In genomic region chr18:46448347-46448746, GRCh38 we compare ENCODE assay signal across 27 cellular contexts.
"Had no signal": no experiment of that assay in that cellular context is flagged by ENCODE, and none has a peak within 500 bp of the region (broad histone marks: within the 10 kb centered on the region; RNA-seq: fewer than 3 reads in every experiment).

No MANE protein-coding gene starts in this region.

- H3K27ac ChIP-seq: epithelial cell of prostate, left lung, lower lobe of right lung, ovary, prostate gland, skin epidermis, uterus had no signal

- H3K4me1 Mint-ChIP-seq: activated naive CD4-positive, alpha-beta T cell treated with anti-CD3 and anti-CD28 coated beads, Interleukin-2, amount 50 U/mL, for 24 hours; activated naive CD8-positive, alpha-beta T cell treated with anti-CD3 and anti-CD28 coated beads, Interleukin-2, amount 50 U/mL, for 24 hours; central memory CD8-positive, alpha-beta T cell; nephron; stimulated activated naive CD8-positive, alpha-beta T cell treated with anti-CD3 and anti-CD28 coated beads, Interleukin-15, amount 100 ng/mL, for 72 hours had no signal

- DNase-seq: activated CD4-positive, alpha-beta memory T cell treated with anti-CD3 and anti-CD28 coated beads for 36 hours; activated CD4-positive, alpha-beta T cell treated with anti-CD3 and anti-CD28 coated beads for 4 hours; activated CD8-positive, alpha-beta memory T cell treated with anti-CD3 and anti-CD28 coated beads, Interleukin-2, amount 50 U/mL, for 48 hours; activated naive CD8-positive, alpha-beta T cell treated with anti-CD3 and anti-CD28 coated beads, Interleukin-2, amount 50 U/mL, for 24 hours; activated T-cell treated with anti-CD3 and anti-CD28 coated beads, Interleukin-2, amount 50 U/mL, for 24 hours; anterior cingulate cortex; dermis blood vessel endothelial cell; effector CD4-positive, alpha-beta T cell; left lung; lower lobe of right lung; mesenchymal stem cell; ovary; retina; stimulated activated CD4-positive, alpha-beta T cell treated with anti-CD3 and anti-CD28 coated beads, Interleukin-12 subunit alpha, Interleukin-12 subunit beta, amount 100 ng/mL, for 4 hours; stimulated activated CD4-positive, alpha-beta T cell treated with anti-CD3 and anti-CD28 coated beads, Interleukin-4, amount 100 ng/mL, for 1 hour; stimulated activated naive CD8-positive, alpha-beta T cell treated with anti-CD3 and anti-CD28 coated beads, Interleukin-15, amount 100 ng/mL, for 72 hours; substantia nigra; uterus had no signal

- H3K27ac Mint-ChIP-seq: activated CD4-positive, alpha-beta memory T cell treated with anti-CD3 and anti-CD28 coated beads for 36 hours; activated naive CD4-positive, alpha-beta T cell treated with anti-CD3 and anti-CD28 coated beads, Interleukin-2, amount 50 U/mL, for 24 hours; activated naive CD8-positive, alpha-beta T cell treated with anti-CD3 and anti-CD28 coated beads, Interleukin-2, amount 50 U/mL, for 24 hours; activated T-cell treated with anti-CD3 and anti-CD28 coated beads, Interleukin-2, amount 50 U/mL, for 24 hours; nephron; stimulated activated effector memory CD8-positive, alpha-beta T cell treated with anti-CD3 and anti-CD28 coated beads, Interleukin-12 subunit alpha, Interleukin-12 subunit beta, amount 100 ng/mL, for 72 hours; stimulated activated naive CD8-positive, alpha-beta T cell treated with anti-CD3 and anti-CD28 coated beads, Interleukin-15, amount 100 ng/mL, for 72 hours; type B pancreatic cell had no signal

- H3K36me3 ChIP-seq: lower lobe of right lung, ovary, prostate gland, uterus had no signal

- H3K4me3 Mint-ChIP-seq: activated CD4-positive, alpha-beta memory T cell treated with anti-CD3 and anti-CD28 coated beads for 36 hours; activated naive CD4-positive, alpha-beta T cell treated with anti-CD3 and anti-CD28 coated beads, Interleukin-2, amount 50 U/mL, for 24 hours; activated naive CD8-positive, alpha-beta T cell treated with anti-CD3 and anti-CD28 coated beads, Interleukin-2, amount 50 U/mL, for 24 hours; activated T-cell treated with anti-CD3 and anti-CD28 coated beads, Interleukin-2, amount 50 U/mL, for 24 hours; central memory CD8-positive, alpha-beta T cell; nephron; stimulated activated effector memory CD8-positive, alpha-beta T cell treated with anti-CD3 and anti-CD28 coated beads, Interleukin-12 subunit alpha, Interleukin-12 subunit beta, amount 100 ng/mL, for 72 hours; stimulated activated naive CD8-positive, alpha-beta T cell treated with anti-CD3 and anti-CD28 coated beads, Interleukin-15, amount 100 ng/mL, for 72 hours; type B pancreatic cell had no signal

- H3K27me3 Mint-ChIP-seq: type B pancreatic cell had no signal

- H3K4me1 ChIP-seq: left lung, lower lobe of right lung, prostate gland, uterus had no signal

- H3K27me3 ChIP-seq: left lung, ovary, uterus had no signal

- H3K9me3 Mint-ChIP-seq: activated CD4-positive, alpha-beta memory T cell treated with anti-CD3 and anti-CD28 coated beads for 36 hours; activated naive CD8-positive, alpha-beta T cell treated with anti-CD3 and anti-CD28 coated beads, Interleukin-2, amount 50 U/mL, for 24 hours; activated T-cell treated with anti-CD3 and anti-CD28 coated beads, Interleukin-2, amount 50 U/mL, for 24 hours; central memory CD8-positive, alpha-beta T cell; stimulated activated effector memory CD8-positive, alpha-beta T cell treated with anti-CD3 and anti-CD28 coated beads, Interleukin-12 subunit alpha, Interleukin-12 subunit beta, amount 100 ng/mL, for 72 hours; type B pancreatic cell had no signal

- ATAC-seq: activated naive CD8-positive, alpha-beta T cell treated with anti-CD3 and anti-CD28 coated beads, Interleukin-2, amount 50 U/mL, for 24 hours; left lung; lower lobe of right lung; sciatic nerve; stimulated activated naive CD8-positive, alpha-beta T cell treated with anti-CD3 and anti-CD28 coated beads, Interleukin-15, amount 100 ng/mL, for 72 hours had no signal

- H3K36me3 Mint-ChIP-seq: activated CD4-positive, alpha-beta memory T cell treated with anti-CD3 and anti-CD28 coated beads for 36 hours had no signal

- H3K4me3 ChIP-seq: left lung, lower lobe of right lung, ovary, prostate gland, skin epidermis, uterus had no signal
